In genomic region chr13:33543089-33543459, GRCh38 we compare ENCODE assay signal across 8 cellular contexts.
DNase-seq lines count a peak whose midpoint lies in the region; ATAC-seq and TF ChIP-seq lines count a peak whose summit lies in the region.

No MANE protein-coding gene starts in this region.

- H3K27me3 Mint-ChIP-seq in activated T-helper 1 cell treated with anti-CD3 and anti-CD28 coated beads, Interleukin-12 subunit alpha, Interleukin-12 subunit beta, Interleukin-2, Interleukin-4 antibody, amounts not matched to agents 30 ng/mL and 10 ng/mL and 1 ng/mL, durations not matched to agents 14 hours and 24 hours and 36 hours (ENCODE audit: insufficient read depth): no peaks in the 10 kb centered on the region
- H3K27me3 Mint-ChIP-seq in stimulated activated naive CD8-positive, alpha-beta T cell treated with anti-CD3 and anti-CD28 coated beads, Interleukin-15, amount 100 ng/mL, for 72 hours: no peaks in the 10 kb centered on the region

- H3K4me1 ChIP-seq in iPS DF 6.9 (ENCODE audit: control insufficient read depth, insufficient read depth, low read length): no peaks in the 10 kb centered on the region

- H3K4me1 Mint-ChIP-seq in activated T-helper 1 cell treated with anti-CD3 and anti-CD28 coated beads, Interleukin-12 subunit alpha, Interleukin-12 subunit beta, Interleukin-2, Interleukin-4 antibody, amounts not matched to agents 30 ng/mL and 10 ng/mL and 1 ng/mL, durations not matched to agents 14 hours and 24 hours and 36 hours (ENCODE audit: low read depth): peaks cover 47% of the 10 kb centered on the region
- peaks cover 47% of the 10 kb centered on the region for H3K4me1 Mint-ChIP-seq in stimulated activated naive CD8-positive, alpha-beta T cell treated with anti-CD3 and anti-CD28 coated beads, Interleukin-15, amount 100 ng/mL, for 72 hours

- H3K27ac Mint-ChIP-seq in activated T-helper 1 cell treated with anti-CD3 and anti-CD28 coated beads, Interleukin-12 subunit alpha, Interleukin-12 subunit beta, Interleukin-2, Interleukin-4 antibody, amounts not matched to agents 30 ng/mL and 10 ng/mL and 1 ng/mL, durations not matched to agents 14 hours and 24 hours and 36 hours: peak overlapping the region; percentile 100
- H3K27ac Mint-ChIP-seq in stimulated activated naive CD8-positive, alpha-beta T cell treated with anti-CD3 and anti-CD28 coated beads, Interleukin-15, amount 100 ng/mL, for 72 hours: peak overlapping the region; percentile 98 to 99

- in situ Hi-C loops in GM13977 (cut with MboI; ENCODE audit: low pct_unique_long_range_greater_than_20kb, low sequenced_read_pairs, unreplicated experiment): loop anchor here (10.0 to 25.0 kb wide), 3 partner anchors 182 to 1619 kb away; no protein-coding TSS in a partner anchor

- peaks cover 3% of the 10 kb centered on the region for H3K36me3 Mint-ChIP-seq in activated T-helper 1 cell treated with anti-CD3 and anti-CD28 coated beads, Interleukin-12 subunit alpha, Interleukin-12 subunit beta, Interleukin-2, Interleukin-4 antibody, amounts not matched to agents 30 ng/mL and 10 ng/mL and 1 ng/mL, durations not matched to agents 14 hours and 24 hours and 36 hours (ENCODE audit: low read depth)

- no peaks in the 10 kb centered on the region for H3K36me3 ChIP-seq in iPS DF 6.9 (ENCODE audit: control insufficient read depth, insufficient read depth, low read length)

- DNase-seq in GM13977 (ENCODE audit: low spot score) (peak; percentile 12), iPS DF 6.9 (ENCODE audit: low read depth, low spot score) (no peak), HT-29 (ENCODE audit: low spot score) (no peak)
- no peak for DNase-seq in activated T-helper 1 cell treated with anti-CD3 and anti-CD28 coated beads, Interleukin-12 subunit alpha, Interleukin-12 subunit beta, Interleukin-2, Interleukin-4 antibody, amounts not matched to agents 30 ng/mL and 10 ng/mL and 1 ng/mL, durations not matched to agents 14 hours and 24 hours and 36 hours (ENCODE audit: low spot score)
- DNase-seq in stimulated activated naive CD8-positive, alpha-beta T cell treated with anti-CD3 and anti-CD28 coated beads, Interleukin-15, amount 100 ng/mL, for 72 hours: no peak

- H3K9me3 Mint-ChIP-seq in activated T-helper 1 cell treated with anti-CD3 and anti-CD28 coated beads, Interleukin-12 subunit alpha, Interleukin-12 subunit beta, Interleukin-2, Interleukin-4 antibody, amounts not matched to agents 30 ng/mL and 10 ng/mL and 1 ng/mL, durations not matched to agents 14 hours and 24 hours and 36 hours: peaks cover 3% of the 10 kb centered on the region
- no peaks in the 10 kb centered on the region for H3K9me3 Mint-ChIP-seq in stimulated activated naive CD8-positive, alpha-beta T cell treated with anti-CD3 and anti-CD28 coated beads, Interleukin-15, amount 100 ng/mL, for 72 hours

- WGBS in iPS DF 6.9 (ENCODE audit: insufficient coverage, insufficient read length): no CpG with 5 or more reads among the region's 7 CpGs

- no peaks in the 10 kb centered on the region for H3K27me3 ChIP-seq in iPS DF 6.9 (ENCODE audit: control insufficient read depth, insufficient read depth, low read length)

- TF ChIP-seq CTCF in GM13977 (IDR thresholded peaks at IDR 0.05; ENCODE audit: extremely low read depth, insufficient read depth, missing control alignments): no peak

- ATAC-seq in HG02678 (IDR thresholded peaks at IDR 0.05; ENCODE audit: unreplicated experiment) (peak; percentile 2), HG03280 (IDR thresholded peaks at IDR 0.05; ENCODE audit: unreplicated experiment) (no peak), GM18861 (IDR thresholded peaks at IDR 0.05; ENCODE audit: unreplicated experiment) (no peak)
- ATAC-seq in stimulated activated naive CD8-positive, alpha-beta T cell treated with anti-CD3 and anti-CD28 coated beads, Interleukin-15, amount 100 ng/mL, for 72 hours: no peak

- H3K4me3 Mint-ChIP-seq in activated T-helper 1 cell treated with anti-CD3 and anti-CD28 coated beads, Interleukin-12 subunit alpha, Interleukin-12 subunit beta, Interleukin-2, Interleukin-4 antibody, amounts not matched to agents 30 ng/mL and 10 ng/mL and 1 ng/mL, durations not matched to agents 14 hours and 24 hours and 36 hours: peak overlapping the region; percentile 90
- peak overlapping the region; percentile 78 to 85 for H3K4me3 Mint-ChIP-seq in stimulated activated naive CD8-positive, alpha-beta T cell treated with anti-CD3 and anti-CD28 coated beads, Interleukin-15, amount 100 ng/mL, for 72 hours

- no peak overlapping the region for H3K27ac ChIP-seq in iPS DF 6.9 (ENCODE audit: low read length)

- no peaks in the 10 kb centered on the region for H3K9me3 ChIP-seq in iPS DF 6.9 (ENCODE audit: control insufficient read depth, insufficient read depth, low read length)

- intact Hi-C loops in activated T-helper 1 cell treated with anti-CD3 and anti-CD28 coated beads, Interleukin-12 subunit alpha, Interleukin-12 subunit beta, Interleukin-2, Interleukin-4 antibody, amounts not matched to agents 30 ng/mL and 10 ng/mL and 1 ng/mL, durations not matched to agents 14 hours and 24 hours and 36 hours (cut with micrococcal nuclease): loop anchor here (1.0 to 10.0 kb wide), 10 partner anchors 180 to 1614 kb away; partner anchors contain the start of gene FRY

- peak overlapping the region; percentile 53; the same call in 1 of the 2 replicates for H3K4me3 ChIP-seq in iPS DF 6.9 (ENCODE audit: low read length)
